Comparison of ENCODE assay signal across 22 cellular contexts in genomic region chr11:128105950-128106349, GRCh38.
"Had no signal": no experiment of that assay in that cellular context is flagged by ENCODE, and none has a peak within 500 bp of the region (broad histone marks: within the 10 kb centered on the region; RNA-seq: fewer than 3 reads in every experiment).

No MANE protein-coding gene starts in this region.

- FAIRE-seq: HepG2, RCC 7860 had no signal

- ATAC-seq: HepG2 had no signal

- H3K9me3 ChIP-seq: SJSA1 had no signal

- H3K36me3 ChIP-seq: SJSA1 had no signal

- H3K4me1 ChIP-seq: SJSA1 had no signal

- H3K27ac ChIP-seq: SJSA1, SK-N-MC had no signal

- DNase-seq: IMR-90, Karpas-422, KG1, MM.1S, NCI-H1092 treated with DMSO at 0.1 percent for 48 hours, NCI-H1436, NCI-H187, NCI-H2029, NCI-H2081 treated with DMSO at 0.1 percent for 48 hours, NCI-H2171, NCI-H446, NCI-H510A, NCI-H524 treated with DMSO at 0.1 percent for 48 hours, NCI-H69, NCI-H774, Right ventricle myocardium superior, RPMI8226, SIG-M5 had no signal

- H3K4me3 ChIP-seq: SJSA1, SK-N-MC had no signal

- H3K27me3 ChIP-seq: SJSA1 had no signal
